ENCODE assay signal across 25 cellular contexts in genomic region chr13:52837850-52838249, GRCh38. TPM values are rescaled to one million over a fixed set of nuclear protein-coding genes. Genes with fewer than 3 reads are reported as not detected.
"Had no signal": no experiment of that assay in that cellular context is flagged by ENCODE, and none has a peak within 500 bp of the region (broad histone marks: within the 10 kb centered on the region; RNA-seq: fewer than 3 reads in every experiment).

No MANE protein-coding gene starts in this region.

- DNase-seq: activated CD4-positive, CD25-positive, alpha-beta regulatory T cell; activated CD8-positive, alpha-beta memory T cell treated with anti-CD3 and anti-CD28 coated beads, Interleukin-2, amount 50 U/mL, for 4 hours; activated CD8-positive, alpha-beta T cell treated with anti-CD3 and anti-CD28 coated beads for 36 hours; activated effector memory CD4-positive, alpha-beta T cell treated with anti-CD3 and anti-CD28 coated beads, Interleukin-2, amount 50 U/mL, for 16 hours; activated naive CD4-positive, alpha-beta T cell treated with Interleukin-2 at 50 U/mL for 16 hours; caudate nucleus; Kasumi-1; NCI-H1105 treated with DMSO at 0.1 percent for 48 hours; NCI-H1436 treated with DMSO at 0.1 percent for 48 hours; NCI-H187; NCI-H2081 treated with DMSO at 0.1 percent for 48 hours; NCI-H2171; NCI-H345; NCI-H510A; NCI-H526 treated with DMSO at 0.1 percent for 48 hours; SIG-M5; T-cell; T-helper 2 cell; T1000 had no signal

- H3K4me1 Mint-ChIP-seq: T-cell had no signal

- H3K27ac Mint-ChIP-seq: activated CD8-positive, alpha-beta T cell treated with anti-CD3 and anti-CD28 coated beads for 36 hours; activated naive CD4-positive, alpha-beta T cell treated with anti-CD3 and anti-CD28 coated beads, Interleukin-2, amount 50 U/mL, for 72 hours; activated T-helper 1 cell treated with anti-CD3 and anti-CD28 coated beads, Interleukin-12 subunit alpha, Interleukin-12 subunit beta, Interleukin-2, Interleukin-4 antibody, amounts not matched to agents 30 ng/mL and 10 ng/mL and 1 ng/mL, durations not matched to agents 14 hours and 24 hours and 36 hours; T-cell had no signal

- H3K4me3 ChIP-seq: breast epithelium, K562 had no signal

- H3K4me1 ChIP-seq: breast epithelium had no signal

- H3K4me3 Mint-ChIP-seq: activated CD8-positive, alpha-beta T cell treated with anti-CD3 and anti-CD28 coated beads for 36 hours; activated T-helper 1 cell treated with anti-CD3 and anti-CD28 coated beads, Interleukin-12 subunit alpha, Interleukin-12 subunit beta, Interleukin-2, Interleukin-4 antibody, amounts not matched to agents 30 ng/mL and 10 ng/mL and 1 ng/mL, durations not matched to agents 14 hours and 24 hours and 36 hours; T-cell had no signal

- H3K27ac ChIP-seq: breast epithelium had no signal

- H3K36me3 Mint-ChIP-seq: T-cell had no signal

- ATAC-seq: activated CD8-positive, alpha-beta T cell treated with anti-CD3 and anti-CD28 coated beads for 36 hours; K562; T-cell had no signal

- H3K36me3 ChIP-seq: breast epithelium had no signal

- H3K9me3 Mint-ChIP-seq: activated CD8-positive, alpha-beta T cell treated with anti-CD3 and anti-CD28 coated beads for 36 hours; activated T-helper 1 cell treated with anti-CD3 and anti-CD28 coated beads, Interleukin-12 subunit alpha, Interleukin-12 subunit beta, Interleukin-2, Interleukin-4 antibody, amounts not matched to agents 30 ng/mL and 10 ng/mL and 1 ng/mL, durations not matched to agents 14 hours and 24 hours and 36 hours; T-cell had no signal

RNA-seq across cellular contexts. Expression of gene PCDH8, which starts 10.6 kb away (rescaled TPM):
- total RNA-seq: activated CD8-positive, alpha-beta T cell treated with anti-CD3 and anti-CD28 coated beads for 36 hours; activated naive CD4-positive, alpha-beta T cell treated with anti-CD3 and anti-CD28 coated beads, Interleukin-2, amount 50 U/mL, for 72 hours; activated T-helper 1 cell treated with anti-CD3 and anti-CD28 coated beads, Interleukin-12 subunit alpha, Interleukin-12 subunit beta, Interleukin-2, Interleukin-4 antibody, amounts not matched to agents 30 ng/mL and 10 ng/mL and 1 ng/mL, durations not matched to agents 14 hours and 24 hours and 36 hours; K562; OCI-LY7; RPMI7951; T-cell had no signal
- polyA plus RNA-seq: K562 had no signal
